ENCODE assay signal across 6 cellular contexts in genomic region chr19:10289167-10289835, GRCh38. TPM values are rescaled to one million over a fixed set of nuclear protein-coding genes. Genes with fewer than 3 reads are reported as not detected.
DNase-seq lines count a peak whose midpoint lies in the region; ATAC-seq and TF ChIP-seq lines count a peak whose summit lies in the region.

No MANE protein-coding gene starts in this region.

- no peaks in the 10 kb centered on the region for H3F3A ChIP-seq in neural cell (ENCODE audit: insufficient read depth, low read length, poor library complexity, severe bottlenecking)

- H3K9me2 ChIP-seq in neural cell (ENCODE audit: insufficient read depth, low read length) = no peaks in the 10 kb centered on the region

- peak overlapping the region; percentile 52 for H3K4me2 ChIP-seq in neural cell (ENCODE audit: low read length)

- no peak overlapping the region for H3K27ac ChIP-seq in brain microvascular endothelial cell
- H3K27ac ChIP-seq in neural cell (ENCODE audit: low read length) = no peak overlapping the region

- no peak for TF ChIP-seq CTCF in brain microvascular endothelial cell (IDR thresholded peaks at IDR 0.05; ENCODE audit: low read depth, low read length, missing control alignments)
- no peak for TF ChIP-seq CTCF in neural cell (IDR thresholded peaks at IDR 0.05; ENCODE audit: poor library complexity, severe bottlenecking)

- no peak for ATAC-seq in HG02763 (IDR thresholded peaks at IDR 0.05; ENCODE audit: unreplicated experiment)

- DNase-seq in HCEC 1CT (peak; percentile 65), brain microvascular endothelial cell (no peak), NCI-H2107 treated with DMSO at 0.1 percent for 48 hours (lab: John Stamatoyannopoulos, UW; ENCODE audit: unreplicated experiment) (no peak)

- H3K9ac ChIP-seq in neural cell (ENCODE audit: low read length) = peak overlapping the region; percentile 36

- H4K20me1 ChIP-seq in neural cell (ENCODE audit: insufficient read depth) = no peaks in the 10 kb centered on the region

- H3K27me3 ChIP-seq in brain microvascular endothelial cell (replicated peaks) (peaks cover 41% of the 10 kb centered on the region), neural cell (ENCODE audit: insufficient read depth, low read depth, low read length) (peaks cover 92% of the 10 kb centered on the region)

- peak overlapping the region; percentile 32 for H3K4me3 ChIP-seq in brain microvascular endothelial cell (ENCODE audit: low read depth, low read length)
- H3K4me3 ChIP-seq in neural cell (ENCODE audit: low read length) = peak overlapping the region; percentile 66

- H3K36me3 ChIP-seq in brain microvascular endothelial cell (replicated peaks) (peaks cover 13% of the 10 kb centered on the region), neural cell (ENCODE audit: insufficient read depth, low read length) (no peaks in the 10 kb centered on the region)

- no peak for TF ChIP-seq RAD21 in neural cell (conservative IDR thresholded peaks at IDR 0.05)

- H3K9me3 ChIP-seq in neural cell (ENCODE audit: low read length) = no peaks in the 10 kb centered on the region

- H2AFZ ChIP-seq in neural cell (ENCODE audit: low read depth, low read length) = no peak overlapping the region

- TF ChIP-seq POLR2A in Raji (IDR thresholded peaks at IDR 0.05; ENCODE audit: insufficient read depth, low read depth, low read length) = peak; percentile 67

- in situ Hi-C loops in brain microvascular endothelial cell (cut with HindIII; ENCODE audit: low pct_ligation_motif_present, low sequenced_read_pairs) = no loop called here

- H3K79me2 ChIP-seq in neural cell (replicated peaks; ENCODE audit: insufficient read depth, low read length) = no peaks in the 10 kb centered on the region

- no peak for TF ChIP-seq EP300 in neural cell (conservative IDR thresholded peaks at IDR 0.05; ENCODE audit: poor library complexity, severe bottlenecking)

TF ChIP-seq in neural cell, 6 proteins besides CTCF, POLR2A, EP300 and RAD21:
- peak; percentile 89 for TF ChIP-seq MXI1 (conservative IDR thresholded peaks at IDR 0.05; ENCODE audit: poor library complexity, severe bottlenecking)
- no peak for TF ChIP-seq EZH2 (IDR thresholded peaks at IDR 0.05; ENCODE audit: borderline replicate concordance, insufficient read depth, low read length, poor library complexity, severe bottlenecking)
- TF ChIP-seq REST (IDR thresholded peaks at IDR 0.05; ENCODE audit: borderline replicate concordance) = no peak
- no peak for TF ChIP-seq TAF1 (IDR thresholded peaks at IDR 0.05; ENCODE audit: low read depth)

RNA-seq across cellular contexts. Expression of gene ICAM5, which starts 0.5 kb away (rescaled TPM):
- 2.3 and 4.1 TPM in 2 replicates for polyA plus RNA-seq in neural cell
- 2.9 and 3.7 TPM in 2 replicates for polyA minus RNA-seq in neural cell

RNA-seq across cellular contexts. Expression of gene ICAM4, which starts 2.5 kb away (rescaled TPM):
- not detected in 2 replicates for polyA plus RNA-seq in neural cell
- not detected in 2 replicates for polyA minus RNA-seq in neural cell

RNA-seq across cellular contexts. Expression of gene ICAM1, which starts 18.4 kb away (rescaled TPM):
- not detected in 2 replicates for polyA plus RNA-seq in neural cell
- not detected in 2 replicates for polyA minus RNA-seq in neural cell

RNA-seq across cellular contexts. Expression of gene ZGLP1, which starts 20.3 kb away (rescaled TPM):
- 22.8 and 45.2 TPM in 2 replicates for polyA plus RNA-seq in neural cell
- polyA minus RNA-seq in neural cell = 1.9 and 2.0 TPM in 2 replicates

RNA-seq across cellular contexts. Expression of gene FDX2, which starts 26.5 kb away (rescaled TPM):
- polyA plus RNA-seq in neural cell = 52.6 and 82.7 TPM in 2 replicates
- polyA minus RNA-seq in neural cell = 14.0 and 15.1 TPM in 2 replicates
